24 cellular contexts compared by ENCODE assay signal in the genomic region with DNA sequence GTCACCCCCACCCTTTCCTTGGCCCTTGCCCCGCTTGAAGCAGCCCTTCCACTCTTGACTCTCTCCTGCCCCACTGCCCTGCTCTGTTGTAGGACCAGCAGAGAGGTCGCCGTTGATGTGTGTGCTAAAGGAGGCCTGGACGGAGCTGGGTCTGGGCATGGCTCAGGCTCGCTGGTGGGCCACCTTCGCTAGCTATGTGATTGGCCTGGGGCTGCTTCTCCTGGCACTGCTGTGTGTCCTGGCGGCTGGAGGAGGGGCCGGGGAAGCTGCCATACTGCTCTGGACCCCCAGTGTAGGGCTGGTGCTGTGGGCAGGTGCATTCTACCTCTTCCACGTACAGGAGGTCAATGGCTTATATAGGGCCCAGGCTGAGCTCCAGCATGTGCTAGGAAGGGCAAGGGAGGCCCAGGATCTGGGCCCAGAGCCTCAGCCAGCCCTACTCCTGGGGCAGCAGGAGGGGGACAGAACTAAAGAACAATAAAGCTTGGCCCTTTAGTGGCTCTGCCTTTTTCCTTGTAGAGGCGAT. TPM values are rescaled to one million over a fixed set of nuclear protein-coding genes. Genes with fewer than 3 reads are reported as not detected.
A peak's percentile ranks its signal among the peaks of the same experiment; 100 is the strongest.
DNase-seq lines count a peak whose midpoint lies in the region; ATAC-seq lines count a peak whose summit lies in the region.
"Had no signal": no experiment of that assay in that cellular context is flagged by ENCODE, and none has a peak within 500 bp of the region (broad histone marks: within the 10 kb centered on the region; RNA-seq: fewer than 3 reads in every experiment).

No MANE protein-coding gene starts in this region.

- peaks cover 36% of the 10 kb centered on the region for H3K4me1 Mint-ChIP-seq in activated T-cell treated with anti-CD3 and anti-CD28 coated beads, Interleukin-2, amount 50 U/mL, for 24 hours (ENCODE audit: low read depth)
- H3K4me1 Mint-ChIP-seq in T-helper 17 cell: peaks cover 35% of the 10 kb centered on the region
- H3K4me1 Mint-ChIP-seq in memory B cell: peaks cover 42% of the 10 kb centered on the region
- H3K4me1 Mint-ChIP-seq in stimulated activated naive B cell treated with anti-CD40 and anti-IgM and Interleukin-4, amounts not matched to agents 10 μg/mL and 1 μg/mL and 100 μg/mL, for 72 hours: peaks cover 53 to 61% of the 10 kb centered on the region in 2 donors

- H3K4me3 Mint-ChIP-seq in activated T-cell treated with anti-CD3 and anti-CD28 coated beads, Interleukin-2, amount 50 U/mL, for 24 hours: no peak overlapping the region
- H3K4me3 Mint-ChIP-seq in T-helper 17 cell: peak overlapping the region; percentile 9
- H3K4me3 Mint-ChIP-seq in memory B cell: no peak overlapping the region
- H3K4me3 Mint-ChIP-seq in stimulated activated naive B cell treated with anti-CD40 and anti-IgM and Interleukin-4, amounts not matched to agents 10 μg/mL and 1 μg/mL and 100 μg/mL, for 72 hours: peak overlapping the region in 1 of 2 donors; percentile 57
- H3K4me3 Mint-ChIP-seq: activated naive CD4-positive, alpha-beta T cell treated with anti-CD3 and anti-CD28 coated beads for 36 hours; activated T-cell treated with anti-CD3 and anti-CD28 coated beads, Interleukin-2, amount 50 U/mL, for 72 hours; mesothelial cell of epicardium had no signal

- H3K9me3 Mint-ChIP-seq in activated T-cell treated with anti-CD3 and anti-CD28 coated beads, Interleukin-2, amount 50 U/mL, for 24 hours: no peaks in the 10 kb centered on the region
- no peaks in the 10 kb centered on the region for H3K9me3 Mint-ChIP-seq in memory B cell
- no peaks in the 10 kb centered on the region for H3K9me3 Mint-ChIP-seq in stimulated activated naive B cell treated with anti-CD40 and anti-IgM and Interleukin-4, amounts not matched to agents 10 μg/mL and 1 μg/mL and 100 μg/mL, for 72 hours
- H3K9me3 Mint-ChIP-seq: activated naive CD4-positive, alpha-beta T cell treated with anti-CD3 and anti-CD28 coated beads for 36 hours; activated T-cell treated with anti-CD3 and anti-CD28 coated beads, Interleukin-2, amount 50 U/mL, for 72 hours; mesothelial cell of epicardium had no signal

- DNase-seq in activated T-cell treated with anti-CD3 and anti-CD28 coated beads, Interleukin-2, amount 50 U/mL, for 24 hours: no peak
- no peak for DNase-seq in activated T-cell treated with anti-CD3 and anti-CD28 coated beads, Interleukin-2, amount 50 U/mL, for 48 hours
- DNase-seq in T-helper 17 cell: no peak
- no peak for DNase-seq in memory B cell (ENCODE audit: low spot score in 2 of 2)
- no peak for DNase-seq in stimulated activated naive B cell treated with anti-CD40 and anti-IgM and Interleukin-4, amounts not matched to agents 10 μg/mL and 1 μg/mL and 100 μg/mL, for 72 hours
- no peak for DNase-seq in activated CD4-positive, alpha-beta T cell treated with anti-CD3 and anti-CD28 coated beads for 48 hours
- DNase-seq in T-helper 1 cell: no peak
- DNase-seq in OCI-M1 (lab: John Stamatoyannopoulos, UW): no peak
- DNase-seq: activated CD4-positive, alpha-beta T cell treated with anti-CD3 and anti-CD28 coated beads for 4 hours; activated naive CD4-positive, alpha-beta T cell treated with anti-CD3 and anti-CD28 coated beads for 36 hours; activated T-cell treated with anti-CD3 and anti-CD28 coated beads, Interleukin-2, amount 50 U/mL, for 72 hours; adrenal gland; central memory CD4-positive, alpha-beta T cell; dorsolateral prefrontal cortex; NCI-H146; NCI-H2107; NCI-H446; NCI-H774; retina; SJCRH30; stimulated activated naive CD8-positive, alpha-beta T cell treated with anti-CD3 and anti-CD28 coated beads, Interleukin-15, Interleukin-2, amounts not matched to agents 100 U/mL and 50 U/mL, for 24 hours; SW 1271; T1000 had no signal

- ATAC-seq in T-helper 17 cell: no peak
- ATAC-seq in memory B cell (ENCODE audit: low read depth): no peak
- no peak for ATAC-seq in stimulated activated naive B cell treated with anti-CD40 and anti-IgM and Interleukin-4, amounts not matched to agents 10 μg/mL and 1 μg/mL and 100 μg/mL, for 72 hours (replicated peaks)
- ATAC-seq: activated T-cell treated with anti-CD3 and anti-CD28 coated beads, Interleukin-2, amount 50 U/mL, for 72 hours; stimulated activated naive CD8-positive, alpha-beta T cell treated with anti-CD3 and anti-CD28 coated beads, Interleukin-15, Interleukin-2, amounts not matched to agents 100 U/mL and 50 U/mL, for 24 hours had no signal

- peaks cover 60% of the 10 kb centered on the region for H3K36me3 Mint-ChIP-seq in activated T-cell treated with anti-CD3 and anti-CD28 coated beads, Interleukin-2, amount 50 U/mL, for 24 hours (ENCODE audit: low read depth)
- no peaks in the 10 kb centered on the region for H3K36me3 Mint-ChIP-seq in T-helper 17 cell (ENCODE audit: low read depth)
- peaks cover 11% of the 10 kb centered on the region for H3K36me3 Mint-ChIP-seq in memory B cell
- H3K36me3 Mint-ChIP-seq in stimulated activated naive B cell treated with anti-CD40 and anti-IgM and Interleukin-4, amounts not matched to agents 10 μg/mL and 1 μg/mL and 100 μg/mL, for 72 hours: peaks cover 37 to 58% of the 10 kb centered on the region in 2 donors

- H3K9me3 ChIP-seq in T-helper 17 cell (ENCODE audit: control insufficient read depth, low read length, poor library complexity, severe bottlenecking): no peaks in the 10 kb centered on the region
- H3K9me3 ChIP-seq: adrenal gland, SJCRH30 had no signal

- no peaks in the 10 kb centered on the region for H3K27me3 Mint-ChIP-seq in activated T-cell treated with anti-CD3 and anti-CD28 coated beads, Interleukin-2, amount 50 U/mL, for 24 hours
- no peaks in the 10 kb centered on the region for H3K27me3 Mint-ChIP-seq in T-helper 17 cell
- no peaks in the 10 kb centered on the region for H3K27me3 Mint-ChIP-seq in memory B cell
- no peaks in the 10 kb centered on the region for H3K27me3 Mint-ChIP-seq in stimulated activated naive B cell treated with anti-CD40 and anti-IgM and Interleukin-4, amounts not matched to agents 10 μg/mL and 1 μg/mL and 100 μg/mL, for 72 hours

- peak overlapping the region; percentile 29 for H3K27ac Mint-ChIP-seq in activated T-cell treated with anti-CD3 and anti-CD28 coated beads, Interleukin-2, amount 50 U/mL, for 24 hours
- peak overlapping the region; percentile 94 for H3K27ac Mint-ChIP-seq in T-helper 17 cell
- H3K27ac Mint-ChIP-seq in memory B cell: peak overlapping the region; percentile 94
- peak overlapping the region; percentile 77 for H3K27ac Mint-ChIP-seq in stimulated activated naive B cell treated with anti-CD40 and anti-IgM and Interleukin-4, amounts not matched to agents 10 μg/mL and 1 μg/mL and 100 μg/mL, for 72 hours
- H3K27ac Mint-ChIP-seq: activated naive CD4-positive, alpha-beta T cell treated with anti-CD3 and anti-CD28 coated beads for 36 hours; activated T-cell treated with anti-CD3 and anti-CD28 coated beads, Interleukin-2, amount 50 U/mL, for 72 hours; mesothelial cell of epicardium had no signal

RNA-seq across cellular contexts. Expression of a gene that starts 3.0 kb away (rescaled TPM):
- total RNA-seq in T-helper 17 cell: 10 to 100 TPM; 22.9 to 49.5 TPM

RNA-seq across cellular contexts. Expression of a gene that starts 3.1 kb away (rescaled TPM):
- 1 to 10 TPM in 1 of 2 donors, under 1 TPM in 1; 0.83 to 1.6 TPM for total RNA-seq in T-helper 17 cell

RNA-seq across cellular contexts. Expression of a gene that starts 12.1 kb away (rescaled TPM):
- 100 to 1,000 TPM; 136 TPM for total RNA-seq in T-helper 17 cell

RNA-seq across cellular contexts. Expression of a gene that starts 39.5 kb away (rescaled TPM):
- total RNA-seq in T-helper 17 cell: 10 to 100 TPM; 14.3 to 15.3 TPM

Comparison
In these comparisons a context has a peak if more than half of its experiments do, and no peak if none do; other contexts are left out.
1. H3K27ac Mint-ChIP-seq: peak in every context shown above with its lines; median percentile 94 in T-helper 17 cell; 94 in memory B cell; 77 in stimulated activated naive B cell treated with anti-CD40 and anti-IgM and Interleukin-4, amounts not matched to agents 10 μg/mL and 1 μg/mL and 100 μg/mL, for 72 hours; 29 in activated T-cell treated with anti-CD3 and anti-CD28 coated beads, Interleukin-2, amount 50 U/mL, for 24 hours.